Comparison of ENCODE assay signal across 10 cellular contexts in genomic region chr19:4694211-4694987, GRCh38. TPM values are rescaled to one million over a fixed set of nuclear protein-coding genes. Genes with fewer than 3 reads are reported as not detected.
DNase-seq lines count a peak whose midpoint lies in the region; ATAC-seq, FAIRE-seq and TF ChIP-seq lines count a peak whose summit lies in the region.
"Had no signal": no experiment of that assay in that cellular context is flagged by ENCODE, and none has a peak within 500 bp of the region (broad histone marks: within the 10 kb centered on the region; RNA-seq: fewer than 3 reads in every experiment).

No MANE protein-coding gene starts in this region.

- CTCF ChIA-PET in PC-3 (lab: Charles Lee), result interaction anchor here (1.0 kb wide), 1 partner anchor 96 kb away, joined by 6 read pairs; no protein-coding TSS in a partner anchor
- CTCF ChIA-PET in GM10248 (lab: Yijun Ruan, JAX), result no interaction called here

- DNase-seq in Caki2 (ENCODE audit: low read depth) (peak; percentile 99), PC-3 (peak; percentile 100), esophagus muscularis mucosa (ENCODE audit: extremely low spot score) (no peak), pancreas (no peak), GM10248 (ENCODE audit: extremely low spot score) (no peak), UCSD-AML1 (lab: John Stamatoyannopoulos, UW; ENCODE audit: unreplicated experiment) (no peak)
- DNase-seq in activated CD8-positive, alpha-beta memory T cell treated with anti-CD3 and anti-CD28 coated beads, Interleukin-2, amount 50 U/mL, for 48 hours, result no peak
- DNase-seq: stimulated activated CD4-positive, alpha-beta T cell treated with anti-CD3 and anti-CD28 coated beads, Interleukin-4, amount 100 ng/mL, for 1 hour had no signal

- in situ Hi-C loops in Caki2 (cut with HindIII; ENCODE audit: low pct_unique_long_range_greater_than_20kb, low sequenced_read_pairs), result no loop called here

- ATAC-seq in PC-3 (peak; percentile 85), pancreas (peak in 3 of 4 donors; percentile 34 to 50 (median 36)), GM21576 (IDR thresholded peaks at IDR 0.05; ENCODE audit: unreplicated experiment) (no peak)

- no peak for TF ChIP-seq POLR2A in esophagus muscularis mucosa (IDR thresholded peaks at IDR 0.05; ENCODE audit: low read depth)

- H3K4me1 ChIP-seq in PC-3 (ENCODE audit: insufficient read depth, low read length) (peaks cover 40% of the 10 kb centered on the region), esophagus muscularis mucosa (peaks cover 5 to 23% (median 18%) of the 10 kb centered on the region in 4 donors), pancreas (no peaks in the 10 kb centered on the region)
- H3K4me1 ChIP-seq: body of pancreas had no signal

- H3K27me3 ChIP-seq in PC-3 (ENCODE audit: low read length), result no peaks in the 10 kb centered on the region
- H3K27me3 ChIP-seq in esophagus muscularis mucosa, result no peaks in the 10 kb centered on the region
- H3K27me3 ChIP-seq in pancreas, result no peaks in the 10 kb centered on the region
- H3K27me3 ChIP-seq: body of pancreas had no signal

- peak overlapping the region; percentile 46 for H3K4me2 ChIP-seq in PC-3 (ENCODE audit: low read length)

- peak overlapping the region; percentile 46 for H3K9ac ChIP-seq in PC-3 (ENCODE audit: low read length)

- no peak for FAIRE-seq in pancreas (lab: Jason Lieb, UNC)

- H3K27ac ChIP-seq in PC-3 (ENCODE audit: low read length), result peak overlapping the region; percentile 90
- H3K27ac ChIP-seq in esophagus muscularis mucosa (replicated peaks in 1 of 4), result peak overlapping the region; percentile 23 to 62 (median 50)
- H3K27ac ChIP-seq in pancreas, result no peak overlapping the region
- H3K27ac ChIP-seq: body of pancreas had no signal

- POLR2A ChIA-PET in PC-3 (lab: Charles Lee; ENCODE audit: unreplicated experiment), result interaction anchor here (1.0 kb wide), 1 partner anchor 19 kb away, joined by 8 read pairs; no protein-coding TSS in a partner anchor
- POLR2A ChIA-PET in GM10248 (lab: Yijun Ruan, JAX), result no interaction called here

- peak overlapping the region; percentile 1; the same call in 1 of the 2 replicates for H3K4me3 ChIP-seq in PC-3 (ENCODE audit: low read length)
- no peak overlapping the region for H3K4me3 ChIP-seq in esophagus muscularis mucosa
- H3K4me3 ChIP-seq in pancreas, result no peak overlapping the region
- H3K4me3 ChIP-seq: body of pancreas had no signal

- 96% methylated on average over 20 of the region's 22 CpGs for WGBS in esophagus muscularis mucosa
- WGBS in pancreas, 2 donors, result 91 to 94% methylated on average over 22 of the region's 22 CpGs

- no peaks in the 10 kb centered on the region for H3K9me3 ChIP-seq in PC-3 (ENCODE audit: low read length)
- no peaks in the 10 kb centered on the region for H3K9me3 ChIP-seq in esophagus muscularis mucosa
- no peaks in the 10 kb centered on the region for H3K9me3 ChIP-seq in pancreas
- H3K9me3 ChIP-seq: body of pancreas had no signal

- no peaks in the 10 kb centered on the region for H3K9me2 ChIP-seq in PC-3 (replicated peaks; ENCODE audit: low read length)

- H2AFZ ChIP-seq in PC-3 (ENCODE audit: low read length), result no peak overlapping the region

- intact Hi-C loops in PC-3 (cut with micrococcal nuclease) (loop anchor here (1.0 kb wide), 3 partner anchors 19 to 97 kb away; partner anchors contain the start of genes FEM1A and MYDGF), esophagus muscularis mucosa (cut with DNase I) (no loop called here), pancreas (cut with DNase I) (no loop called here)

- TF ChIP-seq CTCF in PC-3 (conservative IDR thresholded peaks at IDR 0.05; ENCODE audit: low read depth, low read length) (no peak), esophagus muscularis mucosa (IDR thresholded peaks at IDR 0.05) (no peak), pancreas (IDR thresholded peaks at IDR 0.05) (no peak), GM10248 (IDR thresholded peaks at IDR 0.05; ENCODE audit: control extremely low read depth, extremely low read depth, low read depth, missing control alignments) (no peak)

- H4K20me1 ChIP-seq in PC-3 (ENCODE audit: low read length), result no peaks in the 10 kb centered on the region

- BruUV-seq in PC-3 (replicated peaks; lab: Mats Ljungman, UMichigan), result TSS peak; percentile 31

- H3K79me2 ChIP-seq in PC-3 (ENCODE audit: low read length), result no peaks in the 10 kb centered on the region

- TF ChIP-seq EP300 in esophagus muscularis mucosa (IDR thresholded peaks at IDR 0.05), result no peak

- H3K36me3 ChIP-seq in PC-3 (ENCODE audit: low read depth, low read length) (peaks cover 66% of the 10 kb centered on the region), esophagus muscularis mucosa (peaks cover 67 to 99% (median 95%) of the 10 kb centered on the region in 4 donors), pancreas (peaks cover 8 to 71% (median 28%) of the 10 kb centered on the region in 3 donors)

- H3F3A ChIP-seq in PC-3 (ENCODE audit: low read length, unreplicated experiment), result peaks cover 6% of the 10 kb centered on the region

RNA-seq across cellular contexts. Expression of gene MYDGF, which starts 24.3 kb away (rescaled TPM):
- 379 and 415 TPM in 2 replicates for total RNA-seq in Caki2 (2014; rRNA removed; shearing (Covaris generic); ENCODE audit: low replicate concordance)
- 426 and 474 TPM in 2 replicates for total RNA-seq in PC-3 (2014; rRNA removed)
- 10 to 100 TPM; 22.8 to 59.2 (median 42.8) TPM for total RNA-seq in esophagus muscularis mucosa
- total RNA-seq in pancreas, result 100 to 1,000 TPM in 1 of 6 donors, 10 to 100 TPM in 5; 56.7 to 102 (median 66.4) TPM
- 10 to 100 TPM; 50.3 to 80.6 TPM for polyA plus RNA-seq in pancreas

RNA-seq across cellular contexts. Expression of gene DPP9, which starts 29.2 kb away (rescaled TPM):
- 36.6 and 64.2 TPM in 2 replicates for total RNA-seq in Caki2 (2014; rRNA removed; shearing (Covaris generic); ENCODE audit: low replicate concordance)
- total RNA-seq in PC-3 (2014; rRNA removed) (129 and 215 TPM in 2 replicates), esophagus muscularis mucosa (100 to 1,000 TPM in 1 of 4 donors, 10 to 100 TPM in 3; 42.4 to 106 (median 56.0) TPM), pancreas (10 to 100 TPM; 19.0 to 36.7 (median 25.0) TPM)
- polyA plus RNA-seq in pancreas, result 10 to 100 TPM; 30.4 to 47.4 TPM

RNA-seq across cellular contexts. Expression of gene TNFAIP8L1, which starts 55.1 kb away (rescaled TPM):
- total RNA-seq in Caki2 (2014; rRNA removed; shearing (Covaris generic); ENCODE audit: low replicate concordance), result 8.0 and 10.0 TPM in 2 replicates
- 8.3 and 12.0 TPM in 2 replicates for total RNA-seq in PC-3 (2014; rRNA removed)
- 10 to 100 TPM in 3 of 4 donors, 1 to 10 TPM in 1; 5.5 to 16.5 (median 13.2) TPM for total RNA-seq in esophagus muscularis mucosa
- 1 to 10 TPM; 1.2 to 3.3 (median 1.6) TPM for total RNA-seq in pancreas
- polyA plus RNA-seq in pancreas, result 1 to 10 TPM; 3.5 to 3.6 TPM

Comparison
In these comparisons a context has a peak if more than half of its experiments do, and no peak if none do; other contexts are left out.
1. DNase-seq: peak in Caki2 (single experiment) and PC-3 (single experiment); none in esophagus muscularis mucosa (single experiment), pancreas (0 of 6), GM10248 (single experiment), UCSD-AML1 (single experiment) and activated CD8-positive, alpha-beta memory T cell treated with anti-CD3 and anti-CD28 coated beads, Interleukin-2, amount 50 U/mL, for 48 hours (single experiment).
2. H3K27ac ChIP-seq: peak in PC-3 (single experiment) and esophagus muscularis mucosa (4 of 4); none in pancreas (0 of 4).